Comparison of ENCODE assay signal across 17 cellular contexts in the genomic region with DNA sequence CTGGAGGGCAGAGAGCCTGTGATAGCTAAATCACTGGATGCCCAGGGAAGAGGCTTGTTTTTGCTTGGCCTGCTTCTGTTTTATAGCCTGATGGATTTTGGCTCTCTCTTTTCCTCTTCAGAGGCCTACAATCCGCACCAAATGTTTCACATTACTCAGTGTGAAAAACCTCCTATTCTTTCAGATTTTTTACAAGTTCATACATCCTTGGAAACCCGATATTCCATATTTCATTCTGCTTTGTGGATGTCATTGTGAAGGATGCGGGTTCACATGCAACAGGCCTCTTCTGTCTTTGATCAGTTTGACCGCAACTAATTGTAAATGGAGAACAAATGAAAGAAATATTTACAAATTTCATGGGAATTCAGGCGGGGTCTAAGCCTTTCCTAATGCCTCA.
"Had no signal": no experiment of that assay in that cellular context is flagged by ENCODE, and none has a peak within 500 bp of the region (broad histone marks: within the 10 kb centered on the region; RNA-seq: fewer than 3 reads in every experiment).

No MANE protein-coding gene starts in this region.

- H3K27ac ChIP-seq: upper lobe of right lung, vagina had no signal

- H3K4me1 ChIP-seq: upper lobe of right lung, vagina had no signal

- H3K27me3 ChIP-seq: heart right ventricle, tibial nerve, upper lobe of right lung, vagina had no signal

- H3K4me2 ChIP-seq: smooth muscle cell had no signal

- H3K27ac Mint-ChIP-seq: dendritic cell treated with granulocyte-macrophage colony-stimulating factor and Interleukin-4, amounts not matched to agents 40 ng/mL and 50 ng/mL, for 4 days; stimulated activated effector memory CD8-positive, alpha-beta T cell treated with anti-CD3 and anti-CD28 coated beads, Interleukin-12 subunit alpha, Interleukin-12 subunit beta, amount 100 ng/mL, for 72 hours had no signal

- H3K27me3 Mint-ChIP-seq: dendritic cell treated with granulocyte-macrophage colony-stimulating factor and Interleukin-4, amounts not matched to agents 40 ng/mL and 50 ng/mL, for 4 days had no signal

- H3K4me3 Mint-ChIP-seq: dendritic cell treated with granulocyte-macrophage colony-stimulating factor and Interleukin-4, amounts not matched to agents 40 ng/mL and 50 ng/mL, for 4 days; naive thymus-derived CD4-positive, alpha-beta T cell; stimulated activated effector memory CD8-positive, alpha-beta T cell treated with anti-CD3 and anti-CD28 coated beads, Interleukin-12 subunit alpha, Interleukin-12 subunit beta, amount 100 ng/mL, for 72 hours had no signal

- ATAC-seq: naive thymus-derived CD4-positive, alpha-beta T cell; stimulated activated effector memory CD8-positive, alpha-beta T cell treated with anti-CD3 and anti-CD28 coated beads, Interleukin-12 subunit alpha, Interleukin-12 subunit beta, amount 100 ng/mL, for 72 hours; stimulated activated naive CD8-positive, alpha-beta T cell treated with anti-CD3 and anti-CD28 coated beads, Interleukin-15, Interleukin-2, amounts not matched to agents 100 U/mL and 50 U/mL, for 24 hours had no signal

- H3K9me3 ChIP-seq: upper lobe of right lung, vagina had no signal

- H3K4me3 ChIP-seq: heart right ventricle, smooth muscle cell, tibial nerve, upper lobe of right lung, vagina had no signal

- H3K36me3 ChIP-seq: heart right ventricle, tibial nerve, upper lobe of right lung, vagina had no signal

- H3K36me3 Mint-ChIP-seq: naive thymus-derived CD4-positive, alpha-beta T cell; stimulated activated effector memory CD8-positive, alpha-beta T cell treated with anti-CD3 and anti-CD28 coated beads, Interleukin-12 subunit alpha, Interleukin-12 subunit beta, amount 100 ng/mL, for 72 hours had no signal

- DNase-seq: cerebellar nuclear complex; heart right ventricle; islet precursor cell; mammary epithelial cell; naive thymus-derived CD4-positive, alpha-beta T cell; posterior cingulate gyrus; stimulated activated CD4-positive, alpha-beta T cell treated with anti-CD3 and anti-CD28 coated beads, Interleukin-4, amount 100 ng/mL, for 1 hour; stimulated activated CD8-positive, alpha-beta memory T cell treated with anti-CD3 and anti-CD28 coated beads, Interleukin-4, amount 100 ng/mL, for 48 hours; stimulated activated naive CD8-positive, alpha-beta T cell treated with anti-CD3 and anti-CD28 coated beads, Interleukin-15, Interleukin-2, amounts not matched to agents 100 U/mL and 50 U/mL, for 24 hours; upper lobe of right lung had no signal

- H3K4me1 Mint-ChIP-seq: naive thymus-derived CD4-positive, alpha-beta T cell; stimulated activated effector memory CD8-positive, alpha-beta T cell treated with anti-CD3 and anti-CD28 coated beads, Interleukin-12 subunit alpha, Interleukin-12 subunit beta, amount 100 ng/mL, for 72 hours had no signal

- FAIRE-seq: colon, frontal cortex had no signal
